Comparison of ENCODE assay signal across 21 cellular contexts in the genomic region with DNA sequence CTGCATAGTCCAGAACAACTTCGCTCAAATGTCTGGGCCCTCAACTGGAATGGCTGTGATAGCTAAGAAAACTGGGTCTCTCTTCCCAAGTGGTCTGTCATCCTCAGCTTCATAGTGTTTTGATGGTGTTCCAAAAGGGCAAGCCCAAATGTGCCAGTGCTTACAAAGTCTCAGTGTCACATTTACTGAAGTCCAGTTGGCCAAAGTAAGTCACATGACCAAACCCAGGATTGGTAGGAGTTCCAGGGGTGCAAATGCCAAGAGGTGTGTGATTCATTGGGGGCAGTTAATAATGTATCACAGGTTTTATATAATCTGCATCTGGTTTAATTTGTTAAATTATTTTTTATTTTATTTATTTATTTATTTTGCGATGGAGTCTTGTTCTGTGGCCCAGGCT. TPM values are rescaled to one million over a fixed set of nuclear protein-coding genes. Genes with fewer than 3 reads are reported as not detected.
DNase-seq lines count a peak whose midpoint lies in the region; ATAC-seq, FAIRE-seq and TF ChIP-seq lines count a peak whose summit lies in the region.
"Had no signal": no experiment of that assay in that cellular context is flagged by ENCODE, and none has a peak within 500 bp of the region (broad histone marks: within the 10 kb centered on the region; RNA-seq: fewer than 3 reads in every experiment).

No MANE protein-coding gene starts in this region.

- H2AFZ ChIP-seq in GM12878 (ENCODE audit: control insufficient read depth, low read depth, low read length): no peak overlapping the region

- peaks cover 8% of the 10 kb centered on the region for H4K20me1 ChIP-seq in GM12878 (ENCODE audit: control insufficient read depth, insufficient read depth)

- H3K4me3 ChIP-seq in GM12878: no peak overlapping the region

- no peak overlapping the region for H3K4me3 Mint-ChIP-seq in activated naive CD8-positive, alpha-beta T cell
- no peak overlapping the region for H3K4me3 Mint-ChIP-seq in activated naive CD8-positive, alpha-beta T cell treated with anti-CD3 and anti-CD28 coated beads for 36 hours

- TF ChIP-seq POLR2A in GM12878 (IDR thresholded peaks at IDR 0.05; ENCODE audit: low read depth, low read length): no peak

- no peaks in the 10 kb centered on the region; a peak in 2 of 4 replicates for H3K36me3 ChIP-seq in GM12878 (ENCODE audit: control insufficient read depth in 2 of 2, insufficient read depth in 2 of 2, low read length in 1 of 2)

- no peak for TF ChIP-seq EP300 in GM12878 (IDR thresholded peaks at IDR 0.05; ENCODE audit: borderline replicate concordance in 1 of 2, control insufficient read depth in 1 of 2, low read depth in 2 of 2, low read length in 2 of 2)

- SMC1A ChIA-PET in GM12878 (lab: Charles Lee; ENCODE audit: uncharacterized antibody, unreplicated experiment): interaction anchor here (1.0 kb wide), 1 partner anchor 22 kb away, joined by 3 read pairs; no protein-coding TSS in a partner anchor

- 96% methylated on average over 2 of the region's 2 CpGs for WGBS in GM12878 (ENCODE audit: insufficient coverage, insufficient replicate concordance, low lambda C conversion rate, missing lambda C conversion rate)

- peak overlapping the region; percentile 28 for H3K27ac Mint-ChIP-seq in activated naive CD8-positive, alpha-beta T cell
- H3K27ac Mint-ChIP-seq in activated naive CD8-positive, alpha-beta T cell treated with anti-CD3 and anti-CD28 coated beads for 36 hours: no peak overlapping the region

- in situ Hi-C loops in GM12878 (cut with MboI): loop anchor here (5.0 kb wide), 1 partner anchor 50 kb away; no protein-coding TSS in a partner anchor

- H3K4me1 ChIP-seq in GM12878 (ENCODE audit: control insufficient read depth, insufficient read depth, low read length): peaks cover 12% of the 10 kb centered on the region
- H3K4me1 ChIP-seq: Caco-2 had no signal

- CTCF ChIA-PET in GM12878 (lab: Yijun Ruan, JAX): interaction anchor here (0.6 to 1.5 kb wide), 2 partner anchors 10 to 215 kb away, joined by 3 to 8 read pairs; no protein-coding TSS in a partner anchor

- POLR2A ChIA-PET in GM12878 (lab: Charles Lee): interaction anchor here (0.6 kb wide), 1 partner anchor 8 kb away, joined by 6 read pairs; no protein-coding TSS in a partner anchor

- DNase-seq in activated naive CD8-positive, alpha-beta T cell treated with anti-CD3 and anti-CD28 coated beads for 36 hours: no peak
- no peak for DNase-seq in GM18507 (ENCODE audit: extremely low spot score, insufficient read length, low read depth)
- no peak for DNase-seq in GM12878 (ENCODE audit: low read depth, low spot score)
- DNase-seq in 8988T: no peak
- DNase-seq: ACHN, Caco-2, DMS153, GDM1, GOT3, KBM-7, NCI-H1105 treated with DMSO at 0.1 percent for 48 hours, NCI-H187, NCI-H2107, NCI-H510A treated with DMSO at 0.1 percent for 48 hours, NCI-H82, SHP77, SK-N-SH had no signal

- BruUV-seq in GM12878 (replicated peaks; lab: Mats Ljungman, UMichigan): no TSS peak

- FAIRE-seq in GM18507 (lab: Jason Lieb, UNC): peak; percentile 26
- FAIRE-seq in GM12878 (lab: Jason Lieb, UNC): no peak

- no peaks in the 10 kb centered on the region for H3K9me3 Mint-ChIP-seq in activated naive CD8-positive, alpha-beta T cell (ENCODE audit: low read depth)
- H3K9me3 Mint-ChIP-seq in activated naive CD8-positive, alpha-beta T cell treated with anti-CD3 and anti-CD28 coated beads for 36 hours: no peaks in the 10 kb centered on the region

- no peak overlapping the region for H3K4me2 ChIP-seq in GM12878 (ENCODE audit: control insufficient read depth, insufficient read depth)
- H3K4me2 ChIP-seq: SK-N-SH had no signal

- no peak overlapping the region for H3K27ac ChIP-seq in GM12878 (ENCODE audit: control insufficient read depth, insufficient read depth)
- H3K27ac ChIP-seq: C4-2B had no signal

- H3K27me3 Mint-ChIP-seq in activated naive CD8-positive, alpha-beta T cell: no peaks in the 10 kb centered on the region
- no peaks in the 10 kb centered on the region for H3K27me3 Mint-ChIP-seq in activated naive CD8-positive, alpha-beta T cell treated with anti-CD3 and anti-CD28 coated beads for 36 hours

- H3K79me2 ChIP-seq in GM12878 (ENCODE audit: control insufficient read depth, insufficient read depth, low read length): peaks cover 88% of the 10 kb centered on the region

- no peak for TF ChIP-seq CTCF in GM12878 (IDR thresholded peaks at IDR 0.05 in 2 of 3, conservative IDR thresholded peaks at IDR 0.05 in 1 of 3; ENCODE audit: control insufficient read depth in 2 of 3, extremely low read depth in 1 of 3, insufficient read depth in 1 of 3, low read depth in 3 of 3, low read length in 3 of 3)

- RAD21 ChIA-PET in GM12878 (lab: Charles Lee; ENCODE audit: unreplicated experiment): no interaction called here

- TF ChIP-seq RAD21 in GM12878 (IDR thresholded peaks at IDR 0.05; ENCODE audit: insufficient read depth, low read depth, low read length): no peak

- no peak overlapping the region for H3K9ac ChIP-seq in GM12878 (ENCODE audit: control insufficient read depth, insufficient read depth, low read length)
- H3K9ac ChIP-seq: SK-N-SH had no signal

- H3K9me3 ChIP-seq in GM12878 (replicated peaks; ENCODE audit: control insufficient read depth, insufficient read depth, low read length): no peaks in the 10 kb centered on the region
- H3K9me3 ChIP-seq: Caco-2, SK-N-SH had no signal

- peaks cover 73% of the 10 kb centered on the region for H3K4me1 Mint-ChIP-seq in activated naive CD8-positive, alpha-beta T cell (ENCODE audit: low read depth)
- peaks cover 56% of the 10 kb centered on the region for H3K4me1 Mint-ChIP-seq in activated naive CD8-positive, alpha-beta T cell treated with anti-CD3 and anti-CD28 coated beads for 36 hours

- peaks cover 4% of the 10 kb centered on the region for H3K36me3 Mint-ChIP-seq in activated naive CD8-positive, alpha-beta T cell
- H3K36me3 Mint-ChIP-seq in activated naive CD8-positive, alpha-beta T cell treated with anti-CD3 and anti-CD28 coated beads for 36 hours: peaks cover 16% of the 10 kb centered on the region

- ATAC-seq in GM12878 (no peak), HG02763 (IDR thresholded peaks at IDR 0.05; ENCODE audit: unreplicated experiment) (no peak), HG03095 (IDR thresholded peaks at IDR 0.05; ENCODE audit: unreplicated experiment) (no peak)

- intact Hi-C loops in GM12878 (cut with micrococcal nuclease; ENCODE audit: unreplicated experiment): no loop called here

- H3K27me3 ChIP-seq in GM12878 (replicated peaks in 1 of 2; ENCODE audit: control insufficient read depth in 2 of 2, insufficient read depth in 2 of 2, low read length in 1 of 2): no peaks in the 10 kb centered on the region

TF ChIP-seq in GM12878, 131 proteins besides CTCF, POLR2A, EP300 and RAD21:
- peak; percentile 40; the same call in 1 of the 2 replicates for TF ChIP-seq RAD51 (IDR thresholded peaks at IDR 0.05)
- TF ChIP-seq ESRRA (IDR thresholded peaks at IDR 0.05; ENCODE audit: low read length): no peak

RNA-seq across cellular contexts. Expression of a gene that starts 24.9 kb away (rescaled TPM):
- 10 to 100 TPM; 61.4 to 65.1 TPM for total RNA-seq in activated naive CD8-positive, alpha-beta T cell treated with anti-CD3 and anti-CD28 coated beads for 36 hours
- total RNA-seq in GM12878 (2013; cell fraction: nucleolus; rRNA removed): 105 and 123 TPM in 2 replicates
- total RNA-seq in GM12878 (2014; rRNA removed) (19.0 and 20.6 TPM in 2 replicates), GM12878 (2014; rRNA removed; fragmentation: Illumina TruSeq; extraction: Trizol) (25.2 and 28.1 TPM in 2 replicates), GM12878 (2021) (63.9 and 65.4 TPM in 2 replicates)
- polyA plus RNA-seq in GM12878 (2011; ENCODE audit: low read depth): 20.9 TPM
- polyA plus RNA-seq in GM12878 (2011; rRNA removed) (55.4 and 60.0 TPM in 2 replicates), GM12878 (2014; fragmentation: Illumina TruSeq; extraction: Trizol) (58.1 and 69.1 TPM in 2 replicates), GM12878 (2014; fragmentation: Nextera tagmentation; extraction: Ambion mirVana) (10 to 100 TPM in 1 of 2 experiments, 1 to 10 TPM in 1; 9.5 to 11.2 TPM), GM12878 (2014; rRNA removed) (38.4 and 40.0 TPM in 2 replicates), GM12878 (2016; fragmentation: Nextera tagmentation; extraction: Ambion mirVana) (10 to 100 TPM; 46.9 to 53.5 TPM)
- 46.6 and 47.8 TPM in 2 replicates for polyA plus RNA-seq in GM12878 (2011; cell fraction: cytosol; rRNA removed)
- polyA plus RNA-seq in GM12878 (2011; cell fraction: nucleus; rRNA removed): 82.9 and 101 TPM in 2 replicates
- 27.0 and 27.5 TPM in 2 replicates for polyA plus RNA-seq in GM12878 (2012)
- polyA minus RNA-seq in GM12878 (2011; rRNA and poly(A)+ RNA removed): 70.6 and 107 TPM in 2 replicates
- polyA minus RNA-seq in GM12878 (2011; cell fraction: cytosol; rRNA and poly(A)+ RNA removed): 20.8 and 26.2 TPM in 2 replicates
- polyA minus RNA-seq in GM12878 (2011; cell fraction: nucleus; rRNA and poly(A)+ RNA removed): 66.0 and 106 TPM in 2 replicates
